In genomic region chr2:164015328-164016123, GRCh38 we compare ENCODE assay signal across 8 cellular contexts.
A peak's percentile ranks its signal among the peaks of the same experiment; 100 is the strongest.
DNase-seq lines count a peak whose midpoint lies in the region; ATAC-seq and TF ChIP-seq lines count a peak whose summit lies in the region.
"Had no signal": no experiment of that assay in that cellular context is flagged by ENCODE, and none has a peak within 500 bp of the region (broad histone marks: within the 10 kb centered on the region; RNA-seq: fewer than 3 reads in every experiment).

No MANE protein-coding gene starts in this region.

- peaks cover 5% of the 10 kb centered on the region for H3K4me1 Mint-ChIP-seq in endodermal cell
- H3K4me1 Mint-ChIP-seq in glutamatergic neuron (ENCODE audit: low read depth, unreplicated experiment), result peaks cover 11% of the 10 kb centered on the region
- no peaks in the 10 kb centered on the region for H3K4me1 Mint-ChIP-seq in activated T-helper 17 cell treated with anti-CD3 and anti-CD28 coated beads, Interleukin-2, amount 50 U/mL, for 72 hours

- no peaks in the 10 kb centered on the region for H3K9me3 ChIP-seq in endodermal cell (ENCODE audit: control insufficient read depth, low read length)
- H3K9me3 ChIP-seq in thyroid gland, result no peaks in the 10 kb centered on the region
- H3K9me3 ChIP-seq: right lobe of liver had no signal

- H3K9ac ChIP-seq in endodermal cell (ENCODE audit: extremely low read depth, low read length, poor library complexity, severe bottlenecking), result no peak overlapping the region

- no peaks in the 10 kb centered on the region for H3K36me3 ChIP-seq in endodermal cell (ENCODE audit: control insufficient read depth, insufficient read depth, low read length)
- no peaks in the 10 kb centered on the region for H3K36me3 ChIP-seq in thyroid gland
- H3K36me3 ChIP-seq: right lobe of liver had no signal

- ATAC-seq in GM19463 (IDR thresholded peaks at IDR 0.05; ENCODE audit: unreplicated experiment), result peak; percentile 93
- ATAC-seq in HG03139 (IDR thresholded peaks at IDR 0.05; ENCODE audit: unreplicated experiment), result peak; percentile 93
- no peak for ATAC-seq in activated T-helper 17 cell treated with anti-CD3 and anti-CD28 coated beads, Interleukin-2, amount 50 U/mL, for 72 hours (replicated peaks)

- no peak overlapping the region for H3K4me3 ChIP-seq in endodermal cell (ENCODE audit: low read length)
- H3K4me3 ChIP-seq in thyroid gland (replicated peaks in 1 of 3), result no peak overlapping the region
- H3K4me3 ChIP-seq: right lobe of liver had no signal

- H3K27ac Mint-ChIP-seq in endodermal cell (peak overlapping the region; percentile 18), glutamatergic neuron (ENCODE audit: unreplicated experiment) (no peak overlapping the region)
- H3K27ac Mint-ChIP-seq in activated T-helper 17 cell treated with anti-CD3 and anti-CD28 coated beads, Interleukin-2, amount 50 U/mL, for 72 hours, result no peak overlapping the region

- TF ChIP-seq POLR2A in thyroid gland (IDR thresholded peaks at IDR 0.05), result no peak

- intact Hi-C loops in thyroid gland (cut with DNase I), result no loop called here

- H3K9me3 Mint-ChIP-seq in endodermal cell (no peaks in the 10 kb centered on the region), glutamatergic neuron (ENCODE audit: unreplicated experiment) (no peaks in the 10 kb centered on the region)
- H3K9me3 Mint-ChIP-seq in activated T-helper 17 cell treated with anti-CD3 and anti-CD28 coated beads, Interleukin-2, amount 50 U/mL, for 72 hours, result peaks cover 3% of the 10 kb centered on the region

- H3K4me3 Mint-ChIP-seq in endodermal cell (no peak overlapping the region), glutamatergic neuron (ENCODE audit: unreplicated experiment) (no peak overlapping the region)
- H3K4me3 Mint-ChIP-seq in activated T-helper 17 cell treated with anti-CD3 and anti-CD28 coated beads, Interleukin-2, amount 50 U/mL, for 72 hours, result no peak overlapping the region

- H3K4me1 ChIP-seq in endodermal cell (ENCODE audit: control insufficient read depth, insufficient read depth, low read length) (no peaks in the 10 kb centered on the region), thyroid gland (peaks cover 0 to 7% of the 10 kb centered on the region in 2 donors)
- H3K4me1 ChIP-seq: right lobe of liver had no signal

- H3K27ac ChIP-seq in endodermal cell (ENCODE audit: low read depth, low read length), result peak overlapping the region; percentile 99
- H3K27ac ChIP-seq in thyroid gland, result no peak overlapping the region
- H3K27ac ChIP-seq: right lobe of liver had no signal

- H3K27me3 ChIP-seq in endodermal cell (ENCODE audit: control insufficient read depth, insufficient read depth, low read length, poor library complexity, severe bottlenecking), result no peaks in the 10 kb centered on the region
- H3K27me3 ChIP-seq in thyroid gland, result no peaks in the 10 kb centered on the region
- H3K27me3 ChIP-seq: right lobe of liver had no signal

- WGBS in endodermal cell (ENCODE audit: insufficient coverage in 1 of 2, insufficient read length in 1 of 2), 2 experiments, result 89 to 93% methylated on average over 5 to 12 of the region's 12 CpGs
- 39 to 54% methylated on average over 12 of the region's 12 CpGs for WGBS in thyroid gland, 2 donors

- H3K36me3 Mint-ChIP-seq in endodermal cell (ENCODE audit: low read depth) (no peaks in the 10 kb centered on the region), glutamatergic neuron (ENCODE audit: unreplicated experiment) (no peaks in the 10 kb centered on the region)
- no peaks in the 10 kb centered on the region for H3K36me3 Mint-ChIP-seq in activated T-helper 17 cell treated with anti-CD3 and anti-CD28 coated beads, Interleukin-2, amount 50 U/mL, for 72 hours (ENCODE audit: low read depth)

- TF ChIP-seq CTCF in endodermal cell (conservative IDR thresholded peaks at IDR 0.05), result no peak
- TF ChIP-seq CTCF in thyroid gland (IDR thresholded peaks at IDR 0.05), result no peak
- TF ChIP-seq CTCF in glutamatergic neuron (IDR thresholded peaks at IDR 0.05; ENCODE audit: partially characterized antibody, unreplicated experiment), result no peak

- DNase-seq in endodermal cell (no peak), thyroid gland (peak; percentile 52 to 67), glutamatergic neuron (no peak)
- no peak for DNase-seq in activated CD8-positive, alpha-beta memory T cell treated with anti-CD3 and anti-CD28 coated beads, Interleukin-2, amount 50 U/mL, for 4 hours
- DNase-seq: right lobe of liver had no signal

- H3K27me3 Mint-ChIP-seq in endodermal cell (ENCODE audit: insufficient read depth), result no peaks in the 10 kb centered on the region
- H3K27me3 Mint-ChIP-seq in glutamatergic neuron (ENCODE audit: unreplicated experiment), result no peaks in the 10 kb centered on the region
- H3K27me3 Mint-ChIP-seq in activated T-helper 17 cell treated with anti-CD3 and anti-CD28 coated beads, Interleukin-2, amount 50 U/mL, for 72 hours, result no peaks in the 10 kb centered on the region

Comparison
In these comparisons a context has a peak if more than half of its experiments do, and no peak if none do; other contexts are left out.
1. DNase-seq: peak in thyroid gland (2 of 2); none in endodermal cell (single experiment), glutamatergic neuron (single experiment) and activated CD8-positive, alpha-beta memory T cell treated with anti-CD3 and anti-CD28 coated beads, Interleukin-2, amount 50 U/mL, for 4 hours (single experiment).